12 cellular contexts compared by ENCODE assay signal in the genomic region with DNA sequence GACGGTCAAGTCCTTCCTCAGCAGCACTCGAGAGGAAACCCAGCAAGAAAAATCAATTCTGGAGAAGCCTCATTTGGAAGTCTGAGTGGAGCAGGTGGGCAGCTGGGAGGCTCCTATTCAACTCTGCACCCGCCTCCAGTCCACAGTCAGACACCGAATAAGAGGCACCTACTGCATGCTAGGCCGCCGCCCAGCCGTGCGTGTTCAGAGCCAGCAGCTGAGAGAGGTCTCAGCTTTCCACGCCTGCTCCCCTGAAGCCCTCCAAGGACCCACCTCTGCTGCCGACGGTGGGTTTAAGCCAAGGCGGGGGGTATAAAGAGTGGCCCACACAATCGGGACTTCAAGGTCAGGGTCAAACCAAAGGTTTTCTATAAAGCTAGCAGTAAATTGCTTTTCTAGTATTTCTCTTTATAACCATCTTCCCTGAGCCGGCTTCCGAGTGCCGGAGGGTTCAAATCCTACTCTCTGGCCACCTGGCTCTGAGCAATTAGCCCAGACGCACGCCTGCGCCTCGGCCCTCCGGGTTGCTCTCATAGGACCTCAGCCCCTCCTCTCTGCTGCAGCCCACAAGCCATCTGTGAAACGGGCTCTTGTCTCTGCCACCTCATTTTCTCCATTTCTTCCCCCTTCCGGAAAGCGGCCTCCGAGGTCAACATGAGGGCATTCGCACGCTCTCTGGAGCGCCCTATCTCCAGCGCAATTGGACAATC. TPM values are rescaled to one million over a fixed set of nuclear protein-coding genes. Genes with fewer than 3 reads are reported as not detected.
DNase-seq lines count a peak whose midpoint lies in the region; ATAC-seq and TF ChIP-seq lines count a peak whose summit lies in the region.
"Had no signal": no experiment of that assay in that cellular context is flagged by ENCODE, and none has a peak within 500 bp of the region (broad histone marks: within the 10 kb centered on the region; RNA-seq: fewer than 3 reads in every experiment).

No MANE protein-coding gene starts in this region.

- H3K9me3 Mint-ChIP-seq in osteocyte (ENCODE audit: unreplicated experiment), result no peaks in the 10 kb centered on the region
- H3K9me3 Mint-ChIP-seq in immature natural killer cell, result no peaks in the 10 kb centered on the region
- H3K9me3 Mint-ChIP-seq: activated T-helper 17 cell treated with anti-CD3 and anti-CD28 coated beads, Interleukin-2, amount 50 U/mL, for 72 hours had no signal

- H3K4me2 ChIP-seq in GM23248 (ENCODE audit: unreplicated experiment), result no peak overlapping the region

- H3K36me3 ChIP-seq in GM23248 (ENCODE audit: low read depth) (no peaks in the 10 kb centered on the region), esophagus muscularis mucosa (peaks cover 0 to 5% (median 0%) of the 10 kb centered on the region in 4 donors), suprapubic skin (no peaks in the 10 kb centered on the region)
- H3K36me3 ChIP-seq: vagina had no signal

- H3K27me3 ChIP-seq in GM23248 (replicated peaks; ENCODE audit: insufficient read depth) (no peaks in the 10 kb centered on the region), esophagus muscularis mucosa (no peaks in the 10 kb centered on the region), suprapubic skin (no peaks in the 10 kb centered on the region)
- H3K27me3 ChIP-seq: vagina had no signal

- intact Hi-C loops in esophagus muscularis mucosa (cut with DNase I), result no loop called here

- no peak for TF ChIP-seq CTCF in esophagus muscularis mucosa (IDR thresholded peaks at IDR 0.05)
- no peak for TF ChIP-seq CTCF in osteocyte (IDR thresholded peaks at IDR 0.05)
- no peak for TF ChIP-seq CTCF in suprapubic skin (IDR thresholded peaks at IDR 0.05)

- WGBS in GM23248 (ENCODE audit: low coverage in 1 of 2, low lambda C conversion rate in 2 of 2, missing lambda C conversion rate in 2 of 2), 2 experiments, result 62 to 67% methylated on average over 29 of the region's 29 CpGs
- WGBS in esophagus muscularis mucosa, result 73% methylated on average over 29 of the region's 29 CpGs
- WGBS in suprapubic skin, result 81% methylated on average over 23 of the region's 29 CpGs

- peak; percentile 53 for DNase-seq in GM23248
- peak; percentile 62 for DNase-seq in NCI-H510A (lab: John Stamatoyannopoulos, UW)
- DNase-seq in esophagus muscularis mucosa (ENCODE audit: extremely low spot score), result no peak
- DNase-seq in osteocyte (ENCODE audit: extremely low spot score, unreplicated experiment), result no peak
- no peak for DNase-seq in glomerular visceral epithelial cell (ENCODE audit: extremely low spot score)
- no peak for DNase-seq in immature natural killer cell
- DNase-seq in suprapubic skin (ENCODE audit: low spot score in 2 of 2), result no peak
- DNase-seq: DMS153, NCI-H446 treated with DMSO at 0.1 percent for 48 hours had no signal

- no peak overlapping the region for H3K9ac ChIP-seq in GM23248

- H3K27ac Mint-ChIP-seq in osteocyte (ENCODE audit: unreplicated experiment) (peak overlapping the region; percentile 73), immature natural killer cell (no peak overlapping the region)
- H3K27ac Mint-ChIP-seq: activated T-helper 17 cell treated with anti-CD3 and anti-CD28 coated beads, Interleukin-2, amount 50 U/mL, for 72 hours had no signal

- no peaks in the 10 kb centered on the region for H3F3A ChIP-seq in GM23248 (ENCODE audit: insufficient read depth)

- no peak overlapping the region for H2AFZ ChIP-seq in GM23248

- H3K27ac ChIP-seq in GM23248, result no peak overlapping the region
- peak overlapping the region in 3 of 4 donors; percentile 15 to 48 (median 18) for H3K27ac ChIP-seq in esophagus muscularis mucosa (replicated peaks in 1 of 4)
- no peak overlapping the region for H3K27ac ChIP-seq in suprapubic skin
- H3K27ac ChIP-seq: vagina had no signal

- in situ Hi-C loops in GM23248 (cut with MboI), result no loop called here

- TF ChIP-seq POLR2A in esophagus muscularis mucosa (IDR thresholded peaks at IDR 0.05; ENCODE audit: low read depth), result no peak
- no peak for TF ChIP-seq POLR2A in suprapubic skin (IDR thresholded peaks at IDR 0.05)

- no peaks in the 10 kb centered on the region for H3K27me3 Mint-ChIP-seq in osteocyte (ENCODE audit: unreplicated experiment)
- peaks cover 0 to 2% (median 0%) of the 10 kb centered on the region in 3 donors for H3K27me3 Mint-ChIP-seq in immature natural killer cell (ENCODE audit: low read depth in 3 of 3)
- H3K27me3 Mint-ChIP-seq: activated T-helper 17 cell treated with anti-CD3 and anti-CD28 coated beads, Interleukin-2, amount 50 U/mL, for 72 hours had no signal

- peaks cover 4% of the 10 kb centered on the region for H3K36me3 Mint-ChIP-seq in osteocyte (ENCODE audit: unreplicated experiment)
- H3K36me3 Mint-ChIP-seq in immature natural killer cell, result no peaks in the 10 kb centered on the region

- H3K9me2 ChIP-seq in GM23248 (ENCODE audit: insufficient read depth), result no peaks in the 10 kb centered on the region

- ATAC-seq in GM21515 (IDR thresholded peaks at IDR 0.05; ENCODE audit: unreplicated experiment), result no peak
- ATAC-seq: activated T-helper 17 cell treated with anti-CD3 and anti-CD28 coated beads, Interleukin-2, amount 50 U/mL, for 72 hours had no signal

- peak overlapping the region; percentile 49 for H3K4me3 Mint-ChIP-seq in osteocyte (ENCODE audit: unreplicated experiment)
- no peak overlapping the region for H3K4me3 Mint-ChIP-seq in immature natural killer cell
- H3K4me3 Mint-ChIP-seq: activated T-helper 17 cell treated with anti-CD3 and anti-CD28 coated beads, Interleukin-2, amount 50 U/mL, for 72 hours had no signal

- H3K4me1 ChIP-seq in GM23248 (ENCODE audit: insufficient read depth), result no peaks in the 10 kb centered on the region
- peaks cover 4 to 41% (median 28%) of the 10 kb centered on the region in 4 donors for H3K4me1 ChIP-seq in esophagus muscularis mucosa
- peaks cover 5% of the 10 kb centered on the region for H3K4me1 ChIP-seq in suprapubic skin

- H3K4me3 ChIP-seq in GM23248, result no peak overlapping the region
- H3K4me3 ChIP-seq in esophagus muscularis mucosa, result peak overlapping the region in 2 of 4 donors; percentile 0 to 20
- no peak overlapping the region for H3K4me3 ChIP-seq in suprapubic skin
- H3K4me3 ChIP-seq: vagina had no signal

- H3K9me3 ChIP-seq in GM23248 (ENCODE audit: low read depth) (no peaks in the 10 kb centered on the region), esophagus muscularis mucosa (no peaks in the 10 kb centered on the region), suprapubic skin (no peaks in the 10 kb centered on the region)
- H3K9me3 ChIP-seq: vagina had no signal

- TF ChIP-seq EP300 in esophagus muscularis mucosa (IDR thresholded peaks at IDR 0.05) (no peak), suprapubic skin (IDR thresholded peaks at IDR 0.05) (no peak)

- H4K20me1 ChIP-seq in GM23248 (ENCODE audit: insufficient read depth), result no peaks in the 10 kb centered on the region

- peaks cover 25% of the 10 kb centered on the region for H3K4me1 Mint-ChIP-seq in osteocyte (ENCODE audit: unreplicated experiment)
- H3K4me1 Mint-ChIP-seq in immature natural killer cell, result peaks cover 14 to 15% of the 10 kb centered on the region in 2 donors

- H3K79me2 ChIP-seq in GM23248 (ENCODE audit: insufficient read depth), result peaks cover 67% of the 10 kb centered on the region

RNA-seq across cellular contexts. Expression of gene VAV2, which starts 41.8 kb away (rescaled TPM):
- 8.3 and 9.0 TPM in 2 replicates for total RNA-seq in GM23248 (2014; rRNA removed; shearing (Covaris generic))
- polyA plus RNA-seq in GM23248 (2016; fragmentation: Nextera tagmentation; extraction: Ambion mirVana), result 6.7 and 7.3 TPM in 2 replicates
- 10 to 100 TPM in 2 of 4 donors, 1 to 10 TPM in 2; 9.1 to 13.5 (median 10.1) TPM for total RNA-seq in esophagus muscularis mucosa
- total RNA-seq in osteocyte, result 21.5 and 24.4 TPM in 2 replicates
- under 1 TPM in 2 of 3 donors, not detected in 1; 0.12 to 0.28 TPM for polyA plus RNA-seq in immature natural killer cell
- 10 to 100 TPM in 1 of 4 donors, 1 to 10 TPM in 3; 5.2 to 10.3 (median 6.4) TPM for total RNA-seq in suprapubic skin

Comparison
In these comparisons a context has a peak if more than half of its experiments do, and no peak if none do; other contexts are left out.
1. DNase-seq: peak in GM23248 (single experiment) and NCI-H510A (single experiment); none in esophagus muscularis mucosa (single experiment), osteocyte (single experiment), glomerular visceral epithelial cell (single experiment), immature natural killer cell (0 of 3) and suprapubic skin (0 of 2).
2. H3K27ac ChIP-seq: peak in esophagus muscularis mucosa (3 of 4); none in GM23248 (single experiment) and suprapubic skin (single experiment).